ENCODE assay signal across 10 cellular contexts in genomic region chr22:39242389-39242808, GRCh38. TPM values are rescaled to one million over a fixed set of nuclear protein-coding genes. Genes with fewer than 3 reads are reported as not detected.
DNase-seq lines count a peak whose midpoint lies in the region; ATAC-seq, FAIRE-seq and TF ChIP-seq lines count a peak whose summit lies in the region.
"Had no signal": no experiment of that assay in that cellular context is flagged by ENCODE, and none has a peak within 500 bp of the region (broad histone marks: within the 10 kb centered on the region; RNA-seq: fewer than 3 reads in every experiment).

No MANE protein-coding gene starts in this region.

- no peak overlapping the region for H3K27ac Mint-ChIP-seq in osteocyte (ENCODE audit: unreplicated experiment)
- no peak overlapping the region for H3K27ac Mint-ChIP-seq in stimulated activated naive B cell treated with anti-CD40 and anti-IgM and Interleukin-4, amounts not matched to agents 10 μg/mL and 1 μg/mL and 100 μg/mL, for 72 hours

- 0 to 1% (median 1%) methylated on average over 4 to 53 of the region's 54 CpGs for WGBS in small intestine, 3 donors

- H3K9me3 ChIP-seq in iPS-18c (ENCODE audit: control insufficient read depth, insufficient read depth, low read length) (no peaks in the 10 kb centered on the region), small intestine (ENCODE audit: control insufficient read depth, low read depth) (no peaks in the 10 kb centered on the region)

- no peak for ATAC-seq in stimulated activated naive B cell treated with anti-CD40 and anti-IgM and Interleukin-4, amounts not matched to agents 10 μg/mL and 1 μg/mL and 100 μg/mL, for 72 hours (replicated peaks)
- no peak for ATAC-seq in HG03342 (IDR thresholded peaks at IDR 0.05; ENCODE audit: unreplicated experiment)

- H3K36me3 ChIP-seq in small intestine (ENCODE audit: control insufficient read depth in 2 of 2, insufficient read depth in 2 of 2, low read length in 2 of 2) = no peaks in the 10 kb centered on the region

- no peak for FAIRE-seq in small intestine (lab: Jason Lieb, UNC)

- H3K4me3 Mint-ChIP-seq in osteocyte (ENCODE audit: unreplicated experiment) = no peak overlapping the region
- H3K4me3 Mint-ChIP-seq in stimulated activated naive B cell treated with anti-CD40 and anti-IgM and Interleukin-4, amounts not matched to agents 10 μg/mL and 1 μg/mL and 100 μg/mL, for 72 hours = no peak overlapping the region

- no peaks in the 10 kb centered on the region for H3K9me3 Mint-ChIP-seq in osteocyte (ENCODE audit: unreplicated experiment)
- no peaks in the 10 kb centered on the region for H3K9me3 Mint-ChIP-seq in stimulated activated naive B cell treated with anti-CD40 and anti-IgM and Interleukin-4, amounts not matched to agents 10 μg/mL and 1 μg/mL and 100 μg/mL, for 72 hours
- H3K9me3 Mint-ChIP-seq: activated CD4-positive, alpha-beta memory T cell treated with anti-CD3 and anti-CD28 coated beads for 36 hours had no signal

- H3K4me3 ChIP-seq in iPS-18c (ENCODE audit: insufficient read depth, low read depth, low read length) (peak overlapping the region; percentile 64), small intestine (ENCODE audit: low read depth in 1 of 2, low read length in 2 of 2) (peak overlapping the region; percentile 35 to 45)

- DNase-seq in GM20000 (ENCODE audit: low spot score) = peak; percentile 71
- DNase-seq in small intestine = no peak
- DNase-seq in osteocyte (ENCODE audit: extremely low spot score, unreplicated experiment) = no peak
- DNase-seq in stimulated activated naive B cell treated with anti-CD40 and anti-IgM and Interleukin-4, amounts not matched to agents 10 μg/mL and 1 μg/mL and 100 μg/mL, for 72 hours = no peak
- DNase-seq in NCI-H510A treated with DMSO at 0.1 percent for 48 hours (lab: John Stamatoyannopoulos, UW) = no peak
- DNase-seq: occipital lobe had no signal

- H3K4me1 Mint-ChIP-seq in osteocyte (ENCODE audit: unreplicated experiment) = peaks cover 42% of the 10 kb centered on the region
- peaks cover 52 to 61% of the 10 kb centered on the region in 2 donors for H3K4me1 Mint-ChIP-seq in stimulated activated naive B cell treated with anti-CD40 and anti-IgM and Interleukin-4, amounts not matched to agents 10 μg/mL and 1 μg/mL and 100 μg/mL, for 72 hours

- H3K4me1 ChIP-seq in small intestine (ENCODE audit: control insufficient read depth in 2 of 2, insufficient read depth in 1 of 2, low read depth in 1 of 2, low read length in 1 of 2) = peaks cover 0 to 6% of the 10 kb centered on the region in 2 donors

- no peaks in the 10 kb centered on the region for H3K36me3 Mint-ChIP-seq in osteocyte (ENCODE audit: unreplicated experiment)
- H3K36me3 Mint-ChIP-seq in stimulated activated naive B cell treated with anti-CD40 and anti-IgM and Interleukin-4, amounts not matched to agents 10 μg/mL and 1 μg/mL and 100 μg/mL, for 72 hours = peaks cover 3 to 6% of the 10 kb centered on the region in 2 donors

- no peaks in the 10 kb centered on the region for H3K27me3 Mint-ChIP-seq in osteocyte (ENCODE audit: unreplicated experiment)
- H3K27me3 Mint-ChIP-seq in stimulated activated naive B cell treated with anti-CD40 and anti-IgM and Interleukin-4, amounts not matched to agents 10 μg/mL and 1 μg/mL and 100 μg/mL, for 72 hours = peaks cover 72 to 85% of the 10 kb centered on the region in 2 donors

- TF ChIP-seq CTCF in GM20000 (IDR thresholded peaks at IDR 0.05; ENCODE audit: extremely low read depth, missing control alignments) = no peak
- TF ChIP-seq CTCF in osteocyte (IDR thresholded peaks at IDR 0.05) = no peak

- H3K27ac ChIP-seq in angular gyrus (ENCODE audit: low read depth, low read length) = peak overlapping the region; percentile 85
- H3K27ac ChIP-seq in small intestine (ENCODE audit: low read depth in 1 of 2, low read length in 1 of 2) = peak overlapping the region in 1 of 2 donors; percentile 52

- peaks cover 16 to 20% of the 10 kb centered on the region in 2 donors for H3K27me3 ChIP-seq in small intestine (ENCODE audit: control insufficient read depth in 2 of 2, insufficient read depth in 2 of 2, low read length in 2 of 2)

RNA-seq across cellular contexts. Expression of gene PDGFB, which starts 2.4 kb away (rescaled TPM):
- 1 to 10 TPM in 1 of 3 donors, under 1 TPM in 2; 0.22 to 7.5 (median 0.54) TPM for polyA plus RNA-seq in small intestine
- total RNA-seq in osteocyte = 16.8 and 20.0 TPM in 2 replicates
